In the genomic region with DNA sequence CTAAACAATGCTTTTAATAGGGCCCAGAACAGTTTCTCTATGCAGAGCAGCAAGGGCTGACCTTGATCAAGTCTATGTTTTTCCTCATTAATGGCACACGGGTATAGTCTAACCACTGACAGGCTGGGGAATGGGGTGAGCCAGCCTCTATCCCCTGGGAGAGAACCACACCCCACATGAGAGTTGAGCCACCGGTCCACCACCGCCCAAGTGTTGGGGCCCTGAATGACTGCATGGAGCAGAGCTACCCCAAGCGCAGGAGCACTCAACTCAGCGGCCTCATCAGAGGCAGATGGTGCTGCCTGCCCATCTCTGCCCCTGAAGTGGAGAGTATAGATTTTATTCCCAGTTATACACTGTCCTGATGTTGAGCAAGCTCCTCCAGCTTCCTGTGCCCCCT, we compare ENCODE assay signal across 24 cellular contexts.
DNase-seq lines count a peak whose midpoint lies in the region; ATAC-seq and TF ChIP-seq lines count a peak whose summit lies in the region.
"Had no signal": no experiment of that assay in that cellular context is flagged by ENCODE, and none has a peak within 500 bp of the region (broad histone marks: within the 10 kb centered on the region; RNA-seq: fewer than 3 reads in every experiment).

No MANE protein-coding gene starts in this region.

- no peaks in the 10 kb centered on the region for H3K9me3 ChIP-seq in RWPE2 (ENCODE audit: severe bottlenecking)
- H3K9me3 ChIP-seq: A549, HAP-1 had no signal

- no peak overlapping the region for H3K4me3 Mint-ChIP-seq in osteocyte (ENCODE audit: unreplicated experiment)
- H3K4me3 Mint-ChIP-seq: CD4-positive, alpha-beta T cell; HFFc6 had no signal

- H3K4me1 Mint-ChIP-seq in osteocyte (ENCODE audit: unreplicated experiment): no peaks in the 10 kb centered on the region

- H3K4me3 ChIP-seq in RWPE2 (ENCODE audit: severe bottlenecking) (no peak overlapping the region), coronary artery (no peak overlapping the region)
- H3K4me3 ChIP-seq: A549; BLaER1 treated with 17β-estradiol and CSF1 and Interleukin-3, amounts not matched to agents 10 nM and 100 nM; GM23248; HAP-1 had no signal

- no peak overlapping the region for H3K27ac Mint-ChIP-seq in osteocyte (ENCODE audit: unreplicated experiment)
- H3K27ac Mint-ChIP-seq: CD4-positive, alpha-beta T cell; HFFc6 had no signal

- TF ChIP-seq CTCF in RWPE2 (IDR thresholded peaks at IDR 0.05; ENCODE audit: poor library complexity, severe bottlenecking): no peak
- TF ChIP-seq CTCF in coronary artery (IDR thresholded peaks at IDR 0.05): no peak
- TF ChIP-seq CTCF in osteocyte (IDR thresholded peaks at IDR 0.05): no peak

- no peaks in the 10 kb centered on the region for H3K27me3 Mint-ChIP-seq in osteocyte (ENCODE audit: unreplicated experiment)
- H3K27me3 Mint-ChIP-seq: CD4-positive, alpha-beta T cell had no signal

- H3K27ac ChIP-seq in RWPE2 (ENCODE audit: poor library complexity, severe bottlenecking): no peak overlapping the region
- no peak overlapping the region for H3K27ac ChIP-seq in coronary artery
- H3K27ac ChIP-seq: A549; BLaER1 treated with 17β-estradiol and CSF1 and Interleukin-3, amounts not matched to agents 10 nM and 100 nM; GM23248; RWPE1 had no signal

- peaks cover 47% of the 10 kb centered on the region for H3K9me3 Mint-ChIP-seq in osteocyte (ENCODE audit: unreplicated experiment)

- H3K4me1 ChIP-seq in RWPE2 (ENCODE audit: insufficient read depth, poor library complexity, severe bottlenecking): no peaks in the 10 kb centered on the region
- H3K4me1 ChIP-seq: A549; BLaER1 treated with 17β-estradiol and CSF1 and Interleukin-3, amounts not matched to agents 10 nM and 100 nM; HAP-1 had no signal

- peak; percentile 35 for DNase-seq in RWPE2 (ENCODE audit: low spot score)
- peak; percentile 31 for DNase-seq in coronary artery (ENCODE audit: low spot score)
- peak; percentile 49 for DNase-seq in osteocyte (ENCODE audit: extremely low spot score, unreplicated experiment)
- peak; percentile 9 for DNase-seq in ureter (ENCODE audit: low spot score)
- DNase-seq in activated CD4-positive, CD25-positive, alpha-beta regulatory T cell treated with anti-CD3 and anti-CD28 coated beads, Interleukin-2, amount 50 U/mL, for 72 hours: no peak
- no peak for DNase-seq in NCI-H2227 treated with DMSO at 0.1 percent for 48 hours (lab: John Stamatoyannopoulos, UW)
- DNase-seq in activated gamma-delta T cell treated with Interleukin-2 at 50 U/mL for 16 hours: no peak
- DNase-seq: AML-193; CD4-positive, alpha-beta T cell; COR-L47; GM23248; HFFc6; KBM-7; MV-4-11; NCI-H1105; NCI-H1436 treated with DMSO at 0.1 percent for 48 hours; NCI-H1930; NCI-H510A; NCI-H69; SHP77 treated with DMSO at 0.1 percent for 48 hours had no signal

- H3K27me3 ChIP-seq in RWPE2 (ENCODE audit: insufficient read depth, poor library complexity, severe bottlenecking): no peaks in the 10 kb centered on the region
- H3K27me3 ChIP-seq: BLaER1 treated with 17β-estradiol and CSF1 and Interleukin-3, amounts not matched to agents 10 nM and 100 nM had no signal

- no peaks in the 10 kb centered on the region for H3K36me3 ChIP-seq in RWPE2 (ENCODE audit: low read depth)
- H3K36me3 ChIP-seq: BLaER1 treated with 17β-estradiol and CSF1 and Interleukin-3, amounts not matched to agents 10 nM and 100 nM; HAP-1 had no signal

- no peak for ATAC-seq in RWPE2 (ENCODE audit: low read depth)
- ATAC-seq: A549 had no signal

- H3K36me3 Mint-ChIP-seq in osteocyte (ENCODE audit: unreplicated experiment): no peaks in the 10 kb centered on the region

Comparison
In these comparisons a context has a peak if more than half of its experiments do, and no peak if none do; other contexts are left out.
1. DNase-seq: peak in RWPE2 (single experiment), coronary artery (single experiment), osteocyte (single experiment) and ureter (single experiment); none in activated CD4-positive, CD25-positive, alpha-beta regulatory T cell treated with anti-CD3 and anti-CD28 coated beads, Interleukin-2, amount 50 U/mL, for 72 hours (single experiment), NCI-H2227 treated with DMSO at 0.1 percent for 48 hours (single experiment) and activated gamma-delta T cell treated with Interleukin-2 at 50 U/mL for 16 hours (single experiment).